Comparison of ENCODE assay signal across 8 cellular contexts in genomic region chr7:150367677-150368097, GRCh38. TPM values are rescaled to one million over a fixed set of nuclear protein-coding genes. Genes with fewer than 3 reads are reported as not detected.
DNase-seq lines count a peak whose midpoint lies in the region; ATAC-seq and TF ChIP-seq lines count a peak whose summit lies in the region.

No MANE protein-coding gene starts in this region.

- H3K4me3 ChIP-seq in RWPE2 (ENCODE audit: severe bottlenecking) (peak overlapping the region; percentile 76), esophagus muscularis mucosa (peak overlapping the region; percentile 70 to 96 (median 82))

- H3K4me1 ChIP-seq in RWPE2 (ENCODE audit: insufficient read depth, poor library complexity, severe bottlenecking) (peaks cover 4% of the 10 kb centered on the region), esophagus muscularis mucosa (peaks cover 26 to 42% (median 39%) of the 10 kb centered on the region in 4 donors)

- H3K9me3 Mint-ChIP-seq in activated CD4-positive, alpha-beta T cell treated with anti-CD3 and anti-CD28 coated beads for 36 hours (ENCODE audit: low read depth) = no peaks in the 10 kb centered on the region

- POLR2A ChIA-PET in activated CD4-positive, alpha-beta T cell treated with anti-CD3 and anti-CD28 coated beads for 36 hours (lab: Charles Lee) = no interaction called here

- peak; percentile 35 for ATAC-seq in activated CD4-positive, alpha-beta T cell treated with anti-CD3 and anti-CD28 coated beads for 36 hours
- peak; percentile 58 for ATAC-seq in RWPE2 (ENCODE audit: low read depth)
- no peak for ATAC-seq in HG03196 (IDR thresholded peaks at IDR 0.05; ENCODE audit: unreplicated experiment)

- 48% methylated on average over 8 of the region's 8 CpGs for WGBS in esophagus muscularis mucosa

- no peak for DNase-seq in activated CD4-positive, alpha-beta T cell treated with anti-CD3 and anti-CD28 coated beads for 36 hours
- no peak for DNase-seq in activated CD4-positive, alpha-beta T cell treated with anti-CD3 and anti-CD28 coated beads for 1 hour
- no peak for DNase-seq in RWPE2 (ENCODE audit: low spot score)
- no peak for DNase-seq in esophagus muscularis mucosa (ENCODE audit: extremely low spot score)
- peak; percentile 70 for DNase-seq in renal cortical epithelial cell (ENCODE audit: low read depth)
- DNase-seq in GM13977 (ENCODE audit: low spot score) = no peak
- DNase-seq in DMS114 treated with DMSO at 0.1 percent for 48 hours (lab: John Stamatoyannopoulos, UW; ENCODE audit: unreplicated experiment) = no peak

- intact Hi-C loops in activated CD4-positive, alpha-beta T cell treated with anti-CD3 and anti-CD28 coated beads for 36 hours (cut with DNase I, micrococcal nuclease) = loop anchor here (1.0 to 5.0 kb wide), 6 partner anchors 12 to 390 kb away; partner anchors contain the start of genes ACTR3C (in 1 of the 2), GIMAP4 (in 1 of the 2), LRRC61 (in 1 of the 2) and ZNF775 (in 1 of the 2)
- intact Hi-C loops in esophagus muscularis mucosa (cut with DNase I) = loop anchor here (2.0 to 5.0 kb wide), 2 partner anchors 27 to 40 kb away; partner anchors contain the start of gene RARRES2

- TF ChIP-seq CTCF in RWPE2 (IDR thresholded peaks at IDR 0.05; ENCODE audit: poor library complexity, severe bottlenecking) (no peak), esophagus muscularis mucosa (IDR thresholded peaks at IDR 0.05) (no peak), GM13977 (IDR thresholded peaks at IDR 0.05; ENCODE audit: extremely low read depth, insufficient read depth, missing control alignments) (no peak)

- peaks cover 34% of the 10 kb centered on the region for H3K4me1 Mint-ChIP-seq in activated CD4-positive, alpha-beta T cell treated with anti-CD3 and anti-CD28 coated beads for 36 hours

- H3K9me3 ChIP-seq in RWPE2 (ENCODE audit: severe bottlenecking) (no peaks in the 10 kb centered on the region), esophagus muscularis mucosa (no peaks in the 10 kb centered on the region)

- TF ChIP-seq EP300 in esophagus muscularis mucosa (IDR thresholded peaks at IDR 0.05) = no peak

- H3K27ac Mint-ChIP-seq in activated CD4-positive, alpha-beta T cell treated with anti-CD3 and anti-CD28 coated beads for 36 hours = peak overlapping the region; percentile 93

- TF ChIP-seq POLR2A in esophagus muscularis mucosa (IDR thresholded peaks at IDR 0.05; ENCODE audit: low read depth) = no peak

- H3K4me3 Mint-ChIP-seq in activated CD4-positive, alpha-beta T cell treated with anti-CD3 and anti-CD28 coated beads for 36 hours = peak overlapping the region; percentile 90

- H3K27me3 ChIP-seq in RWPE2 (ENCODE audit: insufficient read depth, poor library complexity, severe bottlenecking) (no peaks in the 10 kb centered on the region), esophagus muscularis mucosa (no peaks in the 10 kb centered on the region)

- in situ Hi-C loops in GM13977 (cut with MboI; ENCODE audit: low pct_unique_long_range_greater_than_20kb, low sequenced_read_pairs, unreplicated experiment) = no loop called here

- CTCF ChIA-PET in activated CD4-positive, alpha-beta T cell treated with anti-CD3 and anti-CD28 coated beads for 36 hours (lab: Charles Lee) = interaction anchor here (0.9 to 1.9 kb wide), 3 partner anchors 10 to 51 kb away, joined by 3 to 7 read pairs (median 4); no protein-coding TSS in a partner anchor

- H3K36me3 ChIP-seq in RWPE2 (ENCODE audit: low read depth) (peaks cover 6% of the 10 kb centered on the region), esophagus muscularis mucosa (peaks cover 16 to 28% (median 26%) of the 10 kb centered on the region in 4 donors)

- H3K27me3 Mint-ChIP-seq in activated CD4-positive, alpha-beta T cell treated with anti-CD3 and anti-CD28 coated beads for 36 hours = no peaks in the 10 kb centered on the region

- H3K27ac ChIP-seq in RWPE2 (ENCODE audit: poor library complexity, severe bottlenecking) (peak overlapping the region; percentile 39), esophagus muscularis mucosa (replicated peaks in 1 of 4) (peak overlapping the region; percentile 91 to 98 (median 92))

- peaks cover 15% of the 10 kb centered on the region for H3K36me3 Mint-ChIP-seq in activated CD4-positive, alpha-beta T cell treated with anti-CD3 and anti-CD28 coated beads for 36 hours (ENCODE audit: low read depth)

RNA-seq across cellular contexts. Expression of gene REPIN1, which starts 0.9 kb away (rescaled TPM):
- 10 to 100 TPM; 48.2 to 55.6 TPM for total RNA-seq in activated CD4-positive, alpha-beta T cell treated with anti-CD3 and anti-CD28 coated beads for 36 hours
- total RNA-seq in esophagus muscularis mucosa (100 to 1,000 TPM in 2 of 4 donors, 10 to 100 TPM in 2; 66.8 to 143 (median 97.7) TPM), renal cortical epithelial cell (39.6 and 77.0 TPM in 2 replicates)

RNA-seq across cellular contexts. Expression of gene ZNF775, which starts 11.4 kb away (rescaled TPM):
- 1 to 10 TPM; 3.9 to 5.1 TPM for total RNA-seq in activated CD4-positive, alpha-beta T cell treated with anti-CD3 and anti-CD28 coated beads for 36 hours
- total RNA-seq in esophagus muscularis mucosa (10 to 100 TPM in 3 of 4 donors, 1 to 10 TPM in 1; 6.6 to 19.8 (median 15.0) TPM), renal cortical epithelial cell (4.7 and 5.0 TPM in 2 replicates)

RNA-seq across cellular contexts. Expression of gene RARRES2, which starts 26.3 kb away (rescaled TPM):
- total RNA-seq in activated CD4-positive, alpha-beta T cell treated with anti-CD3 and anti-CD28 coated beads for 36 hours = not detected
- 100 to 1,000 TPM; 143 to 193 (median 173) TPM for total RNA-seq in esophagus muscularis mucosa
- 28.5 and 161 TPM in 2 replicates for total RNA-seq in renal cortical epithelial cell

RNA-seq across cellular contexts. Expression of gene ACTR3C, which starts 44.3 kb away (rescaled TPM):
- 1 to 10 TPM; 3.2 to 4.7 TPM for total RNA-seq in activated CD4-positive, alpha-beta T cell treated with anti-CD3 and anti-CD28 coated beads for 36 hours
- total RNA-seq in esophagus muscularis mucosa (10 to 100 TPM in 1 of 4 donors, 1 to 10 TPM in 3; 4.3 to 10.1 (median 4.8) TPM), renal cortical epithelial cell (40.1 and 81.8 TPM in 2 replicates)

RNA-seq across cellular contexts. Expression of gene LRRC61, which starts 44.5 kb away (rescaled TPM):
- 10 to 100 TPM; 13.0 to 17.4 TPM for total RNA-seq in activated CD4-positive, alpha-beta T cell treated with anti-CD3 and anti-CD28 coated beads for 36 hours
- total RNA-seq in esophagus muscularis mucosa (10 to 100 TPM in 2 of 4 donors, 1 to 10 TPM in 2; 7.9 to 16.5 (median 12.4) TPM), renal cortical epithelial cell (30.6 and 86.5 TPM in 2 replicates)

Comparison
In these comparisons a context has a peak if more than half of its experiments do, and no peak if none do; other contexts are left out.
1. RNA of gene RARRES2, which starts 26.3 kb away (total RNA-seq): 143 to 193 TPM in esophagus muscularis mucosa and 28.5 to 161 TPM in renal cortical epithelial cell; not detected in activated CD4-positive, alpha-beta T cell treated with anti-CD3 and anti-CD28 coated beads for 36 hours; every median in the first group is over 10 times any median in the second.